ENCODE assay signal across 21 cellular contexts in genomic region chr12:3913278-3913677, GRCh38. TPM values are rescaled to one million over a fixed set of nuclear protein-coding genes. Genes with fewer than 3 reads are reported as not detected.
DNase-seq lines count a peak whose midpoint lies in the region; ATAC-seq, FAIRE-seq and TF ChIP-seq lines count a peak whose summit lies in the region.
"Had no signal": no experiment of that assay in that cellular context is flagged by ENCODE, and none has a peak within 500 bp of the region (broad histone marks: within the 10 kb centered on the region; RNA-seq: fewer than 3 reads in every experiment).

No MANE protein-coding gene starts in this region.

- no peaks in the 10 kb centered on the region for H3K79me2 ChIP-seq in osteoblast (ENCODE audit: insufficient read depth, low read length)

- peak; percentile 33 for DNase-seq in stimulated activated CD4-positive, alpha-beta T cell treated with anti-CD3 and anti-CD28 coated beads, Interleukin-15, amount 100 ng/mL, for 24 hours
- DNase-seq in stimulated activated CD4-positive, alpha-beta T cell treated with anti-CD3 and anti-CD28 coated beads, Interleukin-12 subunit alpha, Interleukin-12 subunit beta, amount 100 ng/mL, for 4 hours, result no peak
- DNase-seq in RCC 7860 (ENCODE audit: low spot score) (peak; percentile 56), endodermal cell (no peak), Caco-2 (no peak), osteoblast (ENCODE audit: insufficient read length, low spot score, missing footprints) (no peak), immature natural killer cell (no peak)
- no peak for DNase-seq in stimulated activated effector memory CD8-positive, alpha-beta T cell treated with anti-CD3 and anti-CD28 coated beads, Interleukin-12 subunit alpha, Interleukin-12 subunit beta, amount 100 ng/mL, for 72 hours (ENCODE audit: low spot score in 2 of 2)
- DNase-seq: activated CD4-positive, alpha-beta T cell treated with anti-CD3 and anti-CD28 coated beads for 4 hours; adrenal gland; DMS153; MG63; mucosa of descending colon; NCI-H1436; NCI-H69; thyroid gland had no signal

- CTCF ChIA-PET in Caco-2 (lab: Charles Lee), result no interaction called here

- peaks cover 34% of the 10 kb centered on the region for H3K9me3 Mint-ChIP-seq in endodermal cell
- H3K9me3 Mint-ChIP-seq in stimulated activated effector memory CD8-positive, alpha-beta T cell treated with anti-CD3 and anti-CD28 coated beads, Interleukin-12 subunit alpha, Interleukin-12 subunit beta, amount 100 ng/mL, for 72 hours, result peaks cover 7% of the 10 kb centered on the region
- H3K9me3 Mint-ChIP-seq in Caco-2 (ENCODE audit: unreplicated experiment), result peaks cover 26% of the 10 kb centered on the region
- H3K9me3 Mint-ChIP-seq in immature natural killer cell, result peaks cover 0 to 1% (median 0%) of the 10 kb centered on the region in 6 donors

- H3K36me3 Mint-ChIP-seq in endodermal cell (ENCODE audit: low read depth), result peaks cover 16% of the 10 kb centered on the region
- no peaks in the 10 kb centered on the region for H3K36me3 Mint-ChIP-seq in stimulated activated effector memory CD8-positive, alpha-beta T cell treated with anti-CD3 and anti-CD28 coated beads, Interleukin-12 subunit alpha, Interleukin-12 subunit beta, amount 100 ng/mL, for 72 hours
- no peaks in the 10 kb centered on the region for H3K36me3 Mint-ChIP-seq in Caco-2 (ENCODE audit: insufficient read depth, unreplicated experiment)
- no peaks in the 10 kb centered on the region for H3K36me3 Mint-ChIP-seq in immature natural killer cell
- H3K36me3 Mint-ChIP-seq: CD14-positive monocyte had no signal

- H3K4me1 ChIP-seq in endodermal cell (ENCODE audit: control insufficient read depth, insufficient read depth, low read length) (no peaks in the 10 kb centered on the region), Caco-2 (no peaks in the 10 kb centered on the region), osteoblast (ENCODE audit: insufficient read depth, low read length) (peaks cover 3% of the 10 kb centered on the region)
- H3K4me1 ChIP-seq: adrenal gland, thyroid gland had no signal

- WGBS in endodermal cell (ENCODE audit: insufficient coverage in 1 of 2, insufficient read length in 1 of 2), 2 experiments, result 68 to 75% methylated on average over 1 to 5 of the region's 5 CpGs

- peak; percentile 76 for ATAC-seq in stimulated activated effector memory CD8-positive, alpha-beta T cell treated with anti-CD3 and anti-CD28 coated beads, Interleukin-12 subunit alpha, Interleukin-12 subunit beta, amount 100 ng/mL, for 72 hours
- ATAC-seq: mucosa of descending colon had no signal

- H3K27ac ChIP-seq in endodermal cell (ENCODE audit: low read depth, low read length) (no peak overlapping the region), osteoblast (ENCODE audit: low read depth, low read length) (no peak overlapping the region)
- H3K27ac ChIP-seq: adrenal gland, coronary artery, thyroid gland had no signal

- no peak overlapping the region for H3K27ac Mint-ChIP-seq in endodermal cell
- no peak overlapping the region for H3K27ac Mint-ChIP-seq in stimulated activated effector memory CD8-positive, alpha-beta T cell treated with anti-CD3 and anti-CD28 coated beads, Interleukin-12 subunit alpha, Interleukin-12 subunit beta, amount 100 ng/mL, for 72 hours
- no peak overlapping the region for H3K27ac Mint-ChIP-seq in Caco-2 (ENCODE audit: unreplicated experiment)
- no peak overlapping the region for H3K27ac Mint-ChIP-seq in immature natural killer cell
- H3K27ac Mint-ChIP-seq: CD14-positive monocyte had no signal

- H3K4me1 Mint-ChIP-seq in endodermal cell (peaks cover 16% of the 10 kb centered on the region), Caco-2 (ENCODE audit: low read depth, unreplicated experiment) (peaks cover 5% of the 10 kb centered on the region), immature natural killer cell (no peaks in the 10 kb centered on the region)
- peaks cover 9% of the 10 kb centered on the region for H3K4me1 Mint-ChIP-seq in stimulated activated effector memory CD8-positive, alpha-beta T cell treated with anti-CD3 and anti-CD28 coated beads, Interleukin-12 subunit alpha, Interleukin-12 subunit beta, amount 100 ng/mL, for 72 hours

- H3K4me2 ChIP-seq in osteoblast (ENCODE audit: insufficient read depth, low read length), result no peak overlapping the region

- no peaks in the 10 kb centered on the region for H3K27me3 ChIP-seq in endodermal cell (ENCODE audit: control insufficient read depth, insufficient read depth, low read length, poor library complexity, severe bottlenecking)
- H3K27me3 ChIP-seq in Caco-2 (replicated peaks; ENCODE audit: control insufficient read depth, insufficient read depth, low read length), result no peaks in the 10 kb centered on the region
- no peaks in the 10 kb centered on the region for H3K27me3 ChIP-seq in osteoblast (ENCODE audit: insufficient read depth, low read length)
- H3K27me3 ChIP-seq: adrenal gland, MG63, thyroid gland had no signal

- H3K4me3 ChIP-seq in endodermal cell (ENCODE audit: low read length), result peak overlapping the region; percentile 18
- H3K4me3 ChIP-seq in Caco-2 (ENCODE audit: low read depth, low read length), result no peak overlapping the region
- no peak overlapping the region for H3K4me3 ChIP-seq in osteoblast (ENCODE audit: insufficient read depth, low read length)
- H3K4me3 ChIP-seq: adrenal gland, coronary artery, MG63, mucosa of descending colon, thyroid gland had no signal

- POLR2A ChIA-PET in Caco-2 (lab: Charles Lee), result no interaction called here

- H4K20me1 ChIP-seq in osteoblast (ENCODE audit: insufficient read depth, low read length), result no peaks in the 10 kb centered on the region

- no peak overlapping the region for H2AFZ ChIP-seq in osteoblast (ENCODE audit: low read length)

- H3K4me3 Mint-ChIP-seq in endodermal cell (no peak overlapping the region), Caco-2 (ENCODE audit: unreplicated experiment) (no peak overlapping the region), immature natural killer cell (no peak overlapping the region)
- no peak overlapping the region for H3K4me3 Mint-ChIP-seq in stimulated activated effector memory CD8-positive, alpha-beta T cell treated with anti-CD3 and anti-CD28 coated beads, Interleukin-12 subunit alpha, Interleukin-12 subunit beta, amount 100 ng/mL, for 72 hours
- H3K4me3 Mint-ChIP-seq: CD14-positive monocyte had no signal

- no TSS peak for BruUV-seq in Caco-2 (replicated peaks; lab: Mats Ljungman, UMichigan)

- peak; percentile 69 for FAIRE-seq in RCC 7860 (lab: Jason Lieb, UNC)
- FAIRE-seq: bronchial epithelial cell, GM12891, GM19239 had no signal

- peaks cover 13% of the 10 kb centered on the region for H3K27me3 Mint-ChIP-seq in endodermal cell (ENCODE audit: insufficient read depth)
- H3K27me3 Mint-ChIP-seq in Caco-2 (ENCODE audit: insufficient read depth, unreplicated experiment), result no peaks in the 10 kb centered on the region
- H3K27me3 Mint-ChIP-seq in immature natural killer cell (ENCODE audit: low read depth in 3 of 3), result peaks cover 2 to 5% (median 3%) of the 10 kb centered on the region in 3 donors

- no peak overlapping the region for H3K9ac ChIP-seq in endodermal cell (ENCODE audit: extremely low read depth, low read length, poor library complexity, severe bottlenecking)

- H3K36me3 ChIP-seq in endodermal cell (ENCODE audit: control insufficient read depth, insufficient read depth, low read length) (no peaks in the 10 kb centered on the region), Caco-2 (ENCODE audit: control insufficient read depth, insufficient read depth, low read length) (no peaks in the 10 kb centered on the region), osteoblast (ENCODE audit: insufficient read depth, low read length) (no peaks in the 10 kb centered on the region)
- H3K36me3 ChIP-seq: adrenal gland, MG63, thyroid gland had no signal

- intact Hi-C loops in Caco-2 (cut with micrococcal nuclease; ENCODE audit: unreplicated experiment), result no loop called here

- H3K9me3 ChIP-seq in endodermal cell (ENCODE audit: control insufficient read depth, low read length) (peaks cover 21% of the 10 kb centered on the region), Caco-2 (peaks cover 11% of the 10 kb centered on the region; the same call in 1 of the 2 replicates), osteoblast (ENCODE audit: low read depth, low read length) (no peaks in the 10 kb centered on the region)
- H3K9me3 ChIP-seq: adrenal gland, MG63, mucosa of descending colon, thyroid gland had no signal

- TF ChIP-seq CTCF in endodermal cell (conservative IDR thresholded peaks at IDR 0.05) (no peak), Caco-2 (IDR thresholded peaks at IDR 0.05; ENCODE audit: insufficient read depth in 1 of 2, low read depth in 1 of 2, low read length in 1 of 2, severe bottlenecking in 1 of 2, unreplicated experiment in 1 of 2) (no peak), osteoblast (IDR thresholded peaks at IDR 0.05; ENCODE audit: extremely low read depth, low read depth, low read length) (no peak)

RNA-seq across cellular contexts. Expression of gene PARP11, which starts 40.1 kb away (rescaled TPM):
- 10 to 100 TPM; 15.3 to 30.3 TPM for total RNA-seq in endodermal cell
- polyA plus RNA-seq in endodermal cell (2013, experiment 1 of 2), result 15.6 TPM
- polyA plus RNA-seq in endodermal cell (2013, experiment 2 of 2), result 16.7 TPM
- 18.1 and 19.0 TPM in 2 replicates for total RNA-seq in Caco-2 (2022)
- 9.4 and 10.3 TPM in 2 replicates for total RNA-seq in osteoblast
- polyA plus RNA-seq in immature natural killer cell, result 1 to 10 TPM; 5.4 to 9.5 (median 8.5) TPM

Comparison
In these comparisons a context has a peak if more than half of its experiments do, and no peak if none do; other contexts are left out.
1. DNase-seq: peak in stimulated activated CD4-positive, alpha-beta T cell treated with anti-CD3 and anti-CD28 coated beads, Interleukin-15, amount 100 ng/mL, for 24 hours (single experiment) and RCC 7860 (single experiment); none in stimulated activated CD4-positive, alpha-beta T cell treated with anti-CD3 and anti-CD28 coated beads, Interleukin-12 subunit alpha, Interleukin-12 subunit beta, amount 100 ng/mL, for 4 hours (single experiment), endodermal cell (single experiment), stimulated activated effector memory CD8-positive, alpha-beta T cell treated with anti-CD3 and anti-CD28 coated beads, Interleukin-12 subunit alpha, Interleukin-12 subunit beta, amount 100 ng/mL, for 72 hours (0 of 2), Caco-2 (0 of 2), osteoblast (single experiment) and immature natural killer cell (0 of 3).